In genomic region chr11:44143987-44144909, GRCh38 we compare ENCODE assay signal across 32 cellular contexts. TPM values are rescaled to one million over a fixed set of nuclear protein-coding genes. Genes with fewer than 3 reads are reported as not detected.
DNase-seq lines count a peak whose midpoint lies in the region; ATAC-seq and TF ChIP-seq lines count a peak whose summit lies in the region.
"Had no signal": no experiment of that assay in that cellular context is flagged by ENCODE, and none has a peak within 500 bp of the region (broad histone marks: within the 10 kb centered on the region; RNA-seq: fewer than 3 reads in every experiment).

No MANE protein-coding gene starts in this region.

- H3K4me3 Mint-ChIP-seq in nephron progenitor cell = no peak overlapping the region
- H3K4me3 Mint-ChIP-seq: activated T-cell treated with anti-CD3 and anti-CD28 coated beads, Interleukin-2, amount 50 U/mL, for 72 hours; brain; CD8-positive, alpha-beta memory T cell; nephron; T-helper 17 cell had no signal

- peak; percentile 5 for DNase-seq in CD1c-positive myeloid dendritic cell (ENCODE audit: extremely low spot score)
- DNase-seq in EL = peak; percentile 32
- peak; percentile 18 for DNase-seq in Panc1 (ENCODE audit: low read depth, low spot score)
- no peak for DNase-seq in nephron progenitor cell
- no peak for DNase-seq in tibial artery
- DNase-seq in UCSD-AML1 (lab: John Stamatoyannopoulos, UW; ENCODE audit: unreplicated experiment) = no peak
- DNase-seq in SW480 (ENCODE audit: low spot score) = no peak
- DNase-seq: activated CD4-positive, alpha-beta T cell treated with anti-CD3 and anti-CD28 coated beads for 48 hours; activated naive CD4-positive, alpha-beta T cell treated with Interleukin-2 at 50 U/mL for 16 hours; activated T-cell treated with anti-CD3 and anti-CD28 coated beads, Interleukin-2, amount 50 U/mL, for 72 hours; adrenal gland; CD8-positive, alpha-beta memory T cell; DMS79 treated with DMSO at 0.1 percent for 48 hours; effector memory CD4-positive, alpha-beta T cell; esophagus squamous epithelium; islet precursor cell; Karpas-422; lower lobe of right lung; NCI-H1092 treated with DMSO at 0.1 percent for 48 hours; NCI-H187 treated with DMSO at 0.1 percent for 48 hours; NCI-H345; NCI-H82; pancreas; stimulated activated CD4-positive, alpha-beta T cell treated with anti-CD3 and anti-CD28 coated beads, Interleukin-15, amount 100 ng/mL, for 24 hours; stomach; T-helper 17 cell had no signal

- POLR2A ChIA-PET in Panc1 (lab: Charles Lee) = no interaction called here

- CTCF ChIA-PET in Panc1 (lab: Charles Lee) = no interaction called here

- ATAC-seq in Panc1 = peak; percentile 92
- ATAC-seq: activated T-cell treated with anti-CD3 and anti-CD28 coated beads, Interleukin-2, amount 50 U/mL, for 72 hours; gastroesophageal sphincter; lower lobe of right lung; mucosa of descending colon; pancreas; sciatic nerve; T-helper 17 cell had no signal

- H3K36me3 ChIP-seq in Panc1 (ENCODE audit: control insufficient read depth, insufficient read depth, low read length) (no peaks in the 10 kb centered on the region), tibial artery (peaks cover 0 to 16% (median 0%) of the 10 kb centered on the region in 3 donors)
- H3K36me3 ChIP-seq: adrenal gland, lower lobe of right lung had no signal

- H3K27ac Mint-ChIP-seq in nephron progenitor cell = peak overlapping the region; percentile 10
- H3K27ac Mint-ChIP-seq: activated T-cell treated with anti-CD3 and anti-CD28 coated beads, Interleukin-2, amount 50 U/mL, for 72 hours; nephron; T-helper 17 cell had no signal

- H3K27ac ChIP-seq in Panc1 (ENCODE audit: low read length) = peak overlapping the region; percentile 26; the same call in 1 of the 2 replicates
- no peak overlapping the region for H3K27ac ChIP-seq in tibial artery
- H3K27ac ChIP-seq: adrenal gland, esophagus squamous epithelium, gastroesophageal sphincter, lower lobe of right lung, pancreas, stomach had no signal

- peaks cover 7% of the 10 kb centered on the region for H3K27me3 Mint-ChIP-seq in nephron progenitor cell (ENCODE audit: low read depth, poor library complexity)
- H3K27me3 Mint-ChIP-seq: brain; CD8-positive, alpha-beta memory T cell; T-helper 17 cell had no signal

- H3K4me3 ChIP-seq in Panc1 (ENCODE audit: low read depth in 2 of 2, low read length in 2 of 2) (no peak overlapping the region), tibial artery (no peak overlapping the region)
- H3K4me3 ChIP-seq: adrenal gland, esophagus squamous epithelium, gastroesophageal sphincter, lower lobe of right lung, mucosa of descending colon, pancreas, stomach, tibial nerve had no signal

- in situ Hi-C loops in Panc1 (cut with HindIII; ENCODE audit: low pct_unique_long_range_greater_than_20kb, low sequenced_read_pairs) = no loop called here

- H3K4me1 Mint-ChIP-seq in nephron progenitor cell = peaks cover 59% of the 10 kb centered on the region
- H3K4me1 Mint-ChIP-seq: CD8-positive, alpha-beta memory T cell had no signal

- intact Hi-C loops in Panc1 (cut with micrococcal nuclease; ENCODE audit: unreplicated experiment) (no loop called here), tibial artery (cut with DNase I; ENCODE audit: low total_unique reads) (no loop called here)

- H3K4me1 ChIP-seq in Panc1 (ENCODE audit: control insufficient read depth, insufficient read depth, low read length) (peaks cover 21% of the 10 kb centered on the region), tibial artery (peaks cover 0 to 56% (median 20%) of the 10 kb centered on the region in 4 donors)
- H3K4me1 ChIP-seq: esophagus squamous epithelium, lower lobe of right lung, pancreas had no signal

- TF ChIP-seq CTCF in Panc1 (IDR thresholded peaks at IDR 0.05) (no peak), nephron progenitor cell (IDR thresholded peaks at IDR 0.05) (no peak), tibial artery (IDR thresholded peaks at IDR 0.05) (no peak)

- H3K9me3 Mint-ChIP-seq in nephron progenitor cell = peaks cover 9% of the 10 kb centered on the region
- H3K9me3 Mint-ChIP-seq: activated T-cell treated with anti-CD3 and anti-CD28 coated beads, Interleukin-2, amount 50 U/mL, for 72 hours; brain; CD8-positive, alpha-beta memory T cell; nephron had no signal

- no TSS peak for BruUV-seq in Panc1 (replicated peaks; lab: Mats Ljungman, UMichigan)

- no peaks in the 10 kb centered on the region for H3K27me3 ChIP-seq in Panc1 (ENCODE audit: control insufficient read depth, insufficient read depth, low read length)
- no peaks in the 10 kb centered on the region for H3K27me3 ChIP-seq in tibial artery
- H3K27me3 ChIP-seq: adrenal gland, esophagus squamous epithelium, gastroesophageal sphincter, pancreas, stomach, tibial nerve had no signal

- H3K9me3 ChIP-seq in Panc1 (ENCODE audit: control insufficient read depth, insufficient read depth, low read depth, low read length) = no peaks in the 10 kb centered on the region
- no peaks in the 10 kb centered on the region for H3K9me3 ChIP-seq in tibial artery
- H3K9me3 ChIP-seq: adrenal gland, esophagus squamous epithelium, gastroesophageal sphincter, lower lobe of right lung, mucosa of descending colon, pancreas, stomach, tibial nerve had no signal

- H3K36me3 Mint-ChIP-seq in nephron progenitor cell (ENCODE audit: low read depth) = peaks cover 44% of the 10 kb centered on the region

RNA-seq across cellular contexts. Expression of gene EXT2, which starts 48.8 kb away (rescaled TPM):
- total RNA-seq in Panc1 (2021; ENCODE audit: unreplicated experiment) = 57.5 TPM
- polyA plus RNA-seq in Panc1 (2012; ENCODE audit: insufficient read length) = 50.2 TPM

Comparison
In these comparisons a context has a peak if more than half of its experiments do, and no peak if none do; other contexts are left out.
1. DNase-seq: peak in CD1c-positive myeloid dendritic cell (single experiment), EL (single experiment) and Panc1 (single experiment); none in nephron progenitor cell (single experiment), tibial artery (0 of 2), UCSD-AML1 (single experiment) and SW480 (single experiment).